In genomic region chr7:140673063-140673769, GRCh38 we compare ENCODE assay signal across 8 cellular contexts. TPM values are rescaled to one million over a fixed set of nuclear protein-coding genes. Genes with fewer than 3 reads are reported as not detected.
DNase-seq lines count a peak whose midpoint lies in the region; ATAC-seq, FAIRE-seq and TF ChIP-seq lines count a peak whose summit lies in the region.

No MANE protein-coding gene starts in this region.

- no peaks in the 10 kb centered on the region for H3K36me3 Mint-ChIP-seq in HFFc6 (ENCODE audit: low read depth)
- peaks cover 13% of the 10 kb centered on the region for H3K36me3 Mint-ChIP-seq in activated CD8-positive, alpha-beta T cell treated with anti-CD3 and anti-CD28 coated beads for 36 hours (ENCODE audit: low read depth)
- peaks cover 13% of the 10 kb centered on the region for H3K36me3 Mint-ChIP-seq in endothelial cell (ENCODE audit: low read depth, unreplicated experiment)

- peak; percentile 17 for FAIRE-seq in GM12892 (lab: Jason Lieb, UNC)

- peak; percentile 12; the same call in 1 of the 2 replicates for TF ChIP-seq CTCF in HFFc6 (IDR thresholded peaks at IDR 0.05)
- no peak for TF ChIP-seq CTCF in activated CD8-positive, alpha-beta T cell treated with anti-CD3 and anti-CD28 coated beads for 36 hours (IDR thresholded peaks at IDR 0.05)
- no peak for TF ChIP-seq CTCF in endothelial cell (IDR thresholded peaks at IDR 0.05; ENCODE audit: unreplicated experiment)

- H3K9me3 Mint-ChIP-seq in HFFc6 = no peaks in the 10 kb centered on the region
- no peaks in the 10 kb centered on the region for H3K9me3 Mint-ChIP-seq in activated CD8-positive, alpha-beta T cell treated with anti-CD3 and anti-CD28 coated beads for 36 hours
- H3K9me3 Mint-ChIP-seq in endothelial cell (ENCODE audit: unreplicated experiment) = no peaks in the 10 kb centered on the region

- TF ChIP-seq POLR2A in GM12892 (IDR thresholded peaks at IDR 0.05; ENCODE audit: low read depth, low read length) = no peak

- POLR2A ChIA-PET in activated CD8-positive, alpha-beta T cell treated with anti-CD3 and anti-CD28 coated beads for 36 hours (lab: Charles Lee) = interaction anchor here (1.1 to 3.6 kb wide), 3 partner anchors 11 to 44 kb away, joined by 3 to 14 read pairs (median 3); partner anchors contain the start of gene NDUFB2

- peak overlapping the region; percentile 87 for H3K4me3 Mint-ChIP-seq in HFFc6
- peak overlapping the region; percentile 86 for H3K4me3 Mint-ChIP-seq in activated CD8-positive, alpha-beta T cell treated with anti-CD3 and anti-CD28 coated beads for 36 hours
- H3K4me3 Mint-ChIP-seq in endothelial cell (ENCODE audit: unreplicated experiment) = peak overlapping the region; percentile 84

- H3K27ac Mint-ChIP-seq in HFFc6 = peak overlapping the region; percentile 14; the same call in 1 of the 2 replicates
- peak overlapping the region; percentile 78 for H3K27ac Mint-ChIP-seq in activated CD8-positive, alpha-beta T cell treated with anti-CD3 and anti-CD28 coated beads for 36 hours
- no peak overlapping the region for H3K27ac Mint-ChIP-seq in endothelial cell (ENCODE audit: unreplicated experiment)

- CTCF ChIA-PET in activated CD8-positive, alpha-beta T cell treated with anti-CD3 and anti-CD28 coated beads for 36 hours (lab: Charles Lee) = interaction anchor here (1.1 to 2.3 kb wide), 3 partner anchors 13 to 20 kb away, joined by 4 to 7 read pairs (median 4); no protein-coding TSS in a partner anchor

- intact Hi-C loops in activated CD8-positive, alpha-beta T cell treated with anti-CD3 and anti-CD28 coated beads for 36 hours (cut with micrococcal nuclease) = no loop called here

- H3K4me1 Mint-ChIP-seq in HFFc6 (ENCODE audit: low read depth) (peaks cover 29% of the 10 kb centered on the region), endothelial cell (ENCODE audit: unreplicated experiment) (peaks cover 32% of the 10 kb centered on the region)
- peaks cover 35% of the 10 kb centered on the region for H3K4me1 Mint-ChIP-seq in activated CD8-positive, alpha-beta T cell treated with anti-CD3 and anti-CD28 coated beads for 36 hours (ENCODE audit: low read depth)

- peak; percentile 74 for ATAC-seq in activated CD8-positive, alpha-beta T cell treated with anti-CD3 and anti-CD28 coated beads for 36 hours

- H3K27me3 Mint-ChIP-seq in HFFc6 (ENCODE audit: insufficient read depth) = no peaks in the 10 kb centered on the region; the same call in 1 of the 2 replicates
- H3K27me3 Mint-ChIP-seq in activated CD8-positive, alpha-beta T cell treated with anti-CD3 and anti-CD28 coated beads for 36 hours = no peaks in the 10 kb centered on the region
- peaks cover 7% of the 10 kb centered on the region for H3K27me3 Mint-ChIP-seq in endothelial cell (ENCODE audit: unreplicated experiment)

- DNase-seq in GM12892 (ENCODE audit: insufficient read length) (peak; percentile 65), HFFc6 (no peak), NCI-H1930 (lab: John Stamatoyannopoulos, UW) (peak; percentile 58), endothelial cell (ENCODE audit: low spot score) (peak; percentile 44), myocyte (ENCODE audit: low read depth) (peak; percentile 24), GOT3 (lab: John Stamatoyannopoulos, UW) (no peak)
- peak; percentile 57 for DNase-seq in activated CD8-positive, alpha-beta T cell treated with anti-CD3 and anti-CD28 coated beads for 36 hours
- DNase-seq in stimulated activated CD8-positive, alpha-beta memory T cell treated with anti-CD3 and anti-CD28 coated beads, Interleukin-7, amount 100 ng/mL, for 48 hours (ENCODE audit: extremely low read depth in 1 of 2, low read depth in 1 of 2) = peak; percentile 22 to 26

RNA-seq across cellular contexts. Expression of gene ADCK2, which starts 0.5 kb away (rescaled TPM):
- 12.2 TPM for polyA plus RNA-seq in GM12892 (2012; ENCODE audit: missing spikeins)
- 10 to 100 TPM in 3 of 6 experiments, 1 to 10 TPM in 3; 9.2 to 13.6 (median 10.0) TPM for total RNA-seq in HFFc6 (2021; fragmentation: NEBNext Ultra II Directional; extraction: Animal tissue kit (Norgen Biotek cat#: 25700))
- 10 to 100 TPM; 20.0 to 21.5 TPM for total RNA-seq in activated CD8-positive, alpha-beta T cell treated with anti-CD3 and anti-CD28 coated beads for 36 hours
- 37.6 TPM for total RNA-seq in endothelial cell (ENCODE audit: unreplicated experiment)
- 14.4 and 16.0 TPM in 2 replicates for total RNA-seq in myocyte
- polyA plus RNA-seq in myocyte (2012) = 14.8 TPM

RNA-seq across cellular contexts. Expression of gene NDUFB2, which starts 23.3 kb away (rescaled TPM):
- polyA plus RNA-seq in GM12892 (2012; ENCODE audit: missing spikeins) = 176 TPM
- 100 to 1,000 TPM; 176 to 254 (median 205) TPM for total RNA-seq in HFFc6 (2021; fragmentation: NEBNext Ultra II Directional; extraction: Animal tissue kit (Norgen Biotek cat#: 25700))
- 100 to 1,000 TPM; 159 to 177 TPM for total RNA-seq in activated CD8-positive, alpha-beta T cell treated with anti-CD3 and anti-CD28 coated beads for 36 hours
- total RNA-seq in endothelial cell (ENCODE audit: unreplicated experiment) = 326 TPM
- 388 and 434 TPM in 2 replicates for total RNA-seq in myocyte
- polyA plus RNA-seq in myocyte (2012) = 534 TPM

RNA-seq across cellular contexts. Expression of gene DENND2A, which starts 32.6 kb away (rescaled TPM):
- polyA plus RNA-seq in GM12892 (2012; ENCODE audit: missing spikeins) = not detected
- under 1 TPM; 0.50 to 0.99 (median 0.58) TPM for total RNA-seq in HFFc6 (2021; fragmentation: NEBNext Ultra II Directional; extraction: Animal tissue kit (Norgen Biotek cat#: 25700))
- not detected for total RNA-seq in activated CD8-positive, alpha-beta T cell treated with anti-CD3 and anti-CD28 coated beads for 36 hours
- total RNA-seq in endothelial cell (ENCODE audit: unreplicated experiment) = 41.0 TPM
- total RNA-seq in myocyte = 0.05 and 0.21 TPM in 2 replicates
- polyA plus RNA-seq in myocyte (2012) = 0.06 TPM

Comparison
In these comparisons a context has a peak if more than half of its experiments do, and no peak if none do; other contexts are left out.
1. DNase-seq: peak in GM12892 (single experiment), NCI-H1930 (2 of 2), activated CD8-positive, alpha-beta T cell treated with anti-CD3 and anti-CD28 coated beads for 36 hours (single experiment), endothelial cell (single experiment), myocyte (single experiment) and stimulated activated CD8-positive, alpha-beta memory T cell treated with anti-CD3 and anti-CD28 coated beads, Interleukin-7, amount 100 ng/mL, for 48 hours (2 of 2); none in HFFc6 (single experiment) and GOT3 (single experiment).
2. RNA of gene DENND2A, which starts 32.6 kb away (total RNA-seq): 41.0 TPM in endothelial cell (single experiment); 0.50 to 0.99 TPM in HFFc6, not detected in activated CD8-positive, alpha-beta T cell treated with anti-CD3 and anti-CD28 coated beads for 36 hours and 0.05 to 0.21 TPM in myocyte; every median in the first group is over 10 times any median in the second.
3. Peak in every context shown above with its lines, with median percentiles within 50 percentile points of each other: H3K4me3 Mint-ChIP-seq.